1 cellular context compared by ENCODE assay signal in the genomic region with DNA sequence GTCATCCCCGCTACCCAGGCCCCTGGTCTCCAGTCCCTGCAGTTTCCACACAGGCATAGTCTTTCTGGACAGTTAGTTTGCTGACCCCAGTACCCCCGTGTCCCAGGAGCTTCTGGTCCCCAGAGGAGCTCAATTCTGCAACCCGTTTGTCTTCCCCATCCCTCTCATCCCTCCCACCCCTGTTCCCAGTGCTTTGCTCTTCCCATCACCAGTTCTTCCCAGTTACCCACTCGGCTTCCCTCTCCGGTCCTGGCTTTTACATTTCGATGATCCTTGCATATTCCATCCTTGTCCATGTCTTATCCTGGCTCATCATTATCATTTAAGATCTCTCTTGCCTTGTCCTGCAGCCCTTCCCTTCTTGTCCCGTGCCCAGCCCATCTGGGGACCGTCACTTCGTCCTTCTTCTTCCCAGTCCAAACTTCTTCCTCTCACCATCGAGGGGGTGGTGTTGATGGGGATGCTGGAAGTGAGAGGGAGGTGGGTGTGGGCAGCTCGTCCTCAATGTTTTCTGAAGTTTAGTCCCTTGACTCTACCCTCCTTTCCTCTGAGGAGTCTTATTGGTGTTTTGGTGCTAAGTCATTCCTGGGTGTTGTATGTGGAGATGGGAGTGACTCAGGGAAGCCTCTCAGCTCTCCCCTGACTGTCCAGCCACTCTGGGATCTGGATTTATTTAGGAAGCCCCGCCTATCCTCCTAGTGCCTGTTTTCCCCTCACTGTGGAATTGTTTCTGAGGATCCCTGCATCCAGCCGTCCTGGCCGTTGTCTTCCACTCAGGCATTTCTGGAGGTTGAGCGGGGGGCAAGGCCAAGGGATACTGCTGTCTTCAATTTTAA.
TF ChIP-seq lines count a peak whose summit lies in the region.

No MANE protein-coding gene starts in this region.

TF ChIP-seq in K562, 482 proteins besides CTCF, POLR2A, EP300 and RAD21 (continues in another document):
- TF ChIP-seq ZNF316 (IDR thresholded peaks at IDR 0.05) (peak; percentile 51; the same call in 1 of the 2 replicates), FOXJ2 (tag; IDR thresholded peaks at IDR 0.05) (no peak), PTRF (tag; IDR thresholded peaks at IDR 0.05) (no peak), SOX6 (IDR thresholded peaks at IDR 0.05) (no peak), SNRNP70 (optimal IDR thresholded peaks at IDR 0.05; ENCODE audit: low read depth, low read length) (no peak), SMAD1 (IDR thresholded peaks at IDR 0.05; ENCODE audit: low read depth, low read length, partially characterized antibody) (no peak), ZNF3 (CRISPR knock-in tag; IDR thresholded peaks at IDR 0.05) (no peak), SNIP1 (IDR thresholded peaks at IDR 0.05; ENCODE audit: low read depth) (no peak), POLR3G (IDR thresholded peaks at IDR 0.05; ENCODE audit: extremely low read depth, insufficient read length, insufficient replicate concordance) (no peak), GATA2 (CRISPR knock-in tag; IDR thresholded peaks at IDR 0.05) (no peak), KLF13 (tag; IDR thresholded peaks at IDR 0.05; ENCODE audit: borderline replicate concordance, low read depth) (no peak), CTBP1 (IDR thresholded peaks at IDR 0.05; ENCODE audit: borderline replicate concordance) (peak; percentile 72), CHD1 (IDR thresholded peaks at IDR 0.05; ENCODE audit: low read length) (peak; percentile 15), NFXL1 (CRISPR knock-in tag; IDR thresholded peaks at IDR 0.05) (no peak), RCOR1 (IDR thresholded peaks at IDR 0.05; ENCODE audit: borderline replicate concordance in 1 of 2, low read depth in 2 of 2, low read length in 2 of 2) (peak in 1 of 2 experiments; percentile 39; a peak in 1 of 4 replicates), RB1 (IDR thresholded peaks at IDR 0.05; ENCODE audit: low read depth) (no peak), ZNF408 (CRISPR knock-in tag; IDR thresholded peaks at IDR 0.05; ENCODE audit: low read depth) (no peak), ZNF764 (CRISPR knock-in tag; IDR thresholded peaks at IDR 0.05; ENCODE audit: low read depth) (no peak), MAFG (tag; conservative IDR thresholded peaks at IDR 0.05) (peak; percentile 44; the same call in 1 of the 2 replicates), TBP (optimal IDR thresholded peaks at IDR 0.05; ENCODE audit: low read depth, low read length) (no peak), NELFE (IDR thresholded peaks at IDR 0.05; ENCODE audit: insufficient read depth, insufficient read length) (no peak), U2AF1 (optimal IDR thresholded peaks at IDR 0.05; ENCODE audit: low read depth, low read length) (no peak), ZNF253 (CRISPR knock-in tag; conservative IDR thresholded peaks at IDR 0.05) (no peak), KDM1A (IDR thresholded peaks at IDR 0.05) (peak in 1 of 2 experiments; percentile 16; a peak in 1 of 4 replicates), MAFK (IDR thresholded peaks at IDR 0.05; ENCODE audit: low read length) (peak; percentile 21; the same call in 1 of the 2 replicates), LARP7 (IDR thresholded peaks at IDR 0.05) (0 out of 2 replicates have a peak, but pooled peaks have one; percentile 11), FOXJ3 (CRISPR knock-in tag; IDR thresholded peaks at IDR 0.05) (no peak), NCOA6 (IDR thresholded peaks at IDR 0.05) (no peak), PHB (CRISPR knock-in tag; IDR thresholded peaks at IDR 0.05) (no peak), ZNF239 (CRISPR knock-in tag; IDR thresholded peaks at IDR 0.05) (no peak), ZNF165 (CRISPR knock-in tag; IDR thresholded peaks at IDR 0.05; ENCODE audit: borderline replicate concordance) (no peak)
- TF ChIP-seq, protein P1, sequence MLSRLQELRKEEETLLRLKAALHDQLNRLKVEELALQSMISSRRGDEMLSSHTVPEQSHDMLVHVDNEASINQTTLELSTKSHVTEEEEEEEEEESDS (CRISPR knock-in tag; IDR thresholded peaks at IDR 0.05), result no peak
- TF ChIP-seq, protein P2, sequence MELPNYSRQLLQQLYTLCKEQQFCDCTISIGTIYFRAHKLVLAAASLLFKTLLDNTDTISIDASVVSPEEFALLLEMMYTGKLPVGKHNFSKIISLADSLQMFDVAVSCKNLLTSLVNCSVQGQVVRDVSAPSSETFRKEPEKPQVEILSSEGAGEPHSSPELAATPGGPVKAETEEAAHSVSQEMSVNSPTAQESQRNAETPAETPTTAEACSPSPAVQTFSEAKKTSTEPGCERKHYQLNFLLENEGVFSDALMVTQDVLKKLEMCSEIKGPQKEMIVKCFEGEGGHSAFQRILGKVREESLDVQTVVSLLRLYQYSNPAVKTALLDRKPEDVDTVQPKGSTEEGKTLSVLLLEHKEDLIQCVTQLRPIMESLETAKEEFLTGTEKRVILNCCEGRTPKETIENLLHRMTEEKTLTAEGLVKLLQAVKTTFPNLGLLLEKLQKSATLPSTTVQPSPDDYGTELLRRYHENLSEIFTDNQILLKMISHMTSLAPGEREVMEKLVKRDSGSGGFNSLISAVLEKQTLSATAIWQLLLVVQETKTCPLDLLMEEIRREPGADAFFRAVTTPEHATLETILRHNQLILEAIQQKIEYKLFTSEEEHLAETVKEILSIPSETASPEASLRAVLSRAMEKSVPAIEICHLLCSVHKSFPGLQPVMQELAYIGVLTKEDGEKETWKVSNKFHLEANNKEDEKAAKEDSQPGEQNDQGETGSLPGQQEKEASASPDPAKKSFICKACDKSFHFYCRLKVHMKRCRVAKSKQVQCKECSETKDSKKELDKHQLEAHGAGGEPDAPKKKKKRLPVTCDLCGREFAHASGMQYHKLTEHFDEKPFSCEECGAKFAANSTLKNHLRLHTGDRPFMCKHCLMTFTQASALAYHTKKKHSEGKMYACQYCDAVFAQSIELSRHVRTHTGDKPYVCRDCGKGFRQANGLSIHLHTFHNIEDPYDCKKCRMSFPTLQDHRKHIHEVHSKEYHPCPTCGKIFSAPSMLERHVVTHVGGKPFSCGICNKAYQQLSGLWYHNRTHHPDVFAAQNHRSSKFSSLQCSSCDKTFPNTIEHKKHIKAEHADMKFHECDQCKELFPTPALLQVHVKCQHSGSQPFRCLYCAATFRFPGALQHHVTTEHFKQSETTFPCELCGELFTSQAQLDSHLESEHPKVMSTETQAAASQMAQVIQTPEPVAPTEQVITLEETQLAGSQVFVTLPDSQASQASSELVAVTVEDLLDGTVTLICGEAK (IDR thresholded peaks at IDR 0.05), result peak; percentile 25; the same call in 1 of the 2 replicates
- TF ChIP-seq, protein P2 (CRISPR knock-in tag; IDR thresholded peaks at IDR 0.05), result no peak
- TF ChIP-seq, protein P3, sequence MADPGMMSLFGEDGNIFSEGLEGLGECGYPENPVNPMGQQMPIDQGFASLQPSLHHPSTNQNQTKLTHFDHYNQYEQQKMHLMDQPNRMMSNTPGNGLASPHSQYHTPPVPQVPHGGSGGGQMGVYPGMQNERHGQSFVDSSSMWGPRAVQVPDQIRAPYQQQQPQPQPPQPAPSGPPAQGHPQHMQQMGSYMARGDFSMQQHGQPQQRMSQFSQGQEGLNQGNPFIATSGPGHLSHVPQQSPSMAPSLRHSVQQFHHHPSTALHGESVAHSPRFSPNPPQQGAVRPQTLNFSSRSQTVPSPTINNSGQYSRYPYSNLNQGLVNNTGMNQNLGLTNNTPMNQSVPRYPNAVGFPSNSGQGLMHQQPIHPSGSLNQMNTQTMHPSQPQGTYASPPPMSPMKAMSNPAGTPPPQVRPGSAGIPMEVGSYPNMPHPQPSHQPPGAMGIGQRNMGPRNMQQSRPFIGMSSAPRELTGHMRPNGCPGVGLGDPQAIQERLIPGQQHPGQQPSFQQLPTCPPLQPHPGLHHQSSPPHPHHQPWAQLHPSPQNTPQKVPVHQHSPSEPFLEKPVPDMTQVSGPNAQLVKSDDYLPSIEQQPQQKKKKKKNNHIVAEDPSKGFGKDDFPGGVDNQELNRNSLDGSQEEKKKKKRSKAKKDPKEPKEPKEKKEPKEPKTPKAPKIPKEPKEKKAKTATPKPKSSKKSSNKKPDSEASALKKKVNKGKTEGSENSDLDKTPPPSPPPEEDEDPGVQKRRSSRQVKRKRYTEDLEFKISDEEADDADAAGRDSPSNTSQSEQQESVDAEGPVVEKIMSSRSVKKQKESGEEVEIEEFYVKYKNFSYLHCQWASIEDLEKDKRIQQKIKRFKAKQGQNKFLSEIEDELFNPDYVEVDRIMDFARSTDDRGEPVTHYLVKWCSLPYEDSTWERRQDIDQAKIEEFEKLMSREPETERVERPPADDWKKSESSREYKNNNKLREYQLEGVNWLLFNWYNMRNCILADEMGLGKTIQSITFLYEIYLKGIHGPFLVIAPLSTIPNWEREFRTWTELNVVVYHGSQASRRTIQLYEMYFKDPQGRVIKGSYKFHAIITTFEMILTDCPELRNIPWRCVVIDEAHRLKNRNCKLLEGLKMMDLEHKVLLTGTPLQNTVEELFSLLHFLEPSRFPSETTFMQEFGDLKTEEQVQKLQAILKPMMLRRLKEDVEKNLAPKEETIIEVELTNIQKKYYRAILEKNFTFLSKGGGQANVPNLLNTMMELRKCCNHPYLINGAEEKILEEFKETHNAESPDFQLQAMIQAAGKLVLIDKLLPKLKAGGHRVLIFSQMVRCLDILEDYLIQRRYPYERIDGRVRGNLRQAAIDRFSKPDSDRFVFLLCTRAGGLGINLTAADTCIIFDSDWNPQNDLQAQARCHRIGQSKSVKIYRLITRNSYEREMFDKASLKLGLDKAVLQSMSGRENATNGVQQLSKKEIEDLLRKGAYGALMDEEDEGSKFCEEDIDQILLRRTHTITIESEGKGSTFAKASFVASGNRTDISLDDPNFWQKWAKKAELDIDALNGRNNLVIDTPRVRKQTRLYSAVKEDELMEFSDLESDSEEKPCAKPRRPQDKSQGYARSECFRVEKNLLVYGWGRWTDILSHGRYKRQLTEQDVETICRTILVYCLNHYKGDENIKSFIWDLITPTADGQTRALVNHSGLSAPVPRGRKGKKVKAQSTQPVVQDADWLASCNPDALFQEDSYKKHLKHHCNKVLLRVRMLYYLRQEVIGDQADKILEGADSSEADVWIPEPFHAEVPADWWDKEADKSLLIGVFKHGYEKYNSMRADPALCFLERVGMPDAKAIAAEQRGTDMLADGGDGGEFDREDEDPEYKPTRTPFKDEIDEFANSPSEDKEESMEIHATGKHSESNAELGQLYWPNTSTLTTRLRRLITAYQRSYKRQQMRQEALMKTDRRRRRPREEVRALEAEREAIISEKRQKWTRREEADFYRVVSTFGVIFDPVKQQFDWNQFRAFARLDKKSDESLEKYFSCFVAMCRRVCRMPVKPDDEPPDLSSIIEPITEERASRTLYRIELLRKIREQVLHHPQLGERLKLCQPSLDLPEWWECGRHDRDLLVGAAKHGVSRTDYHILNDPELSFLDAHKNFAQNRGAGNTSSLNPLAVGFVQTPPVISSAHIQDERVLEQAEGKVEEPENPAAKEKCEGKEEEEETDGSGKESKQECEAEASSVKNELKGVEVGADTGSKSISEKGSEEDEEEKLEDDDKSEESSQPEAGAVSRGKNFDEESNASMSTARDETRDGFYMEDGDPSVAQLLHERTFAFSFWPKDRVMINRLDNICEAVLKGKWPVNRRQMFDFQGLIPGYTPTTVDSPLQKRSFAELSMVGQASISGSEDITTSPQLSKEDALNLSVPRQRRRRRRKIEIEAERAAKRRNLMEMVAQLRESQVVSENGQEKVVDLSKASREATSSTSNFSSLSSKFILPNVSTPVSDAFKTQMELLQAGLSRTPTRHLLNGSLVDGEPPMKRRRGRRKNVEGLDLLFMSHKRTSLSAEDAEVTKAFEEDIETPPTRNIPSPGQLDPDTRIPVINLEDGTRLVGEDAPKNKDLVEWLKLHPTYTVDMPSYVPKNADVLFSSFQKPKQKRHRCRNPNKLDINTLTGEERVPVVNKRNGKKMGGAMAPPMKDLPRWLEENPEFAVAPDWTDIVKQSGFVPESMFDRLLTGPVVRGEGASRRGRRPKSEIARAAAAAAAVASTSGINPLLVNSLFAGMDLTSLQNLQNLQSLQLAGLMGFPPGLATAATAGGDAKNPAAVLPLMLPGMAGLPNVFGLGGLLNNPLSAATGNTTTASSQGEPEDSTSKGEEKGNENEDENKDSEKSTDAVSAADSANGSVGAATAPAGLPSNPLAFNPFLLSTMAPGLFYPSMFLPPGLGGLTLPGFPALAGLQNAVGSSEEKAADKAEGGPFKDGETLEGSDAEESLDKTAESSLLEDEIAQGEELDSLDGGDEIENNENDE (IDR thresholded peaks at IDR 0.05; ENCODE audit: low read depth, low read length), result no peak
- TF ChIP-seq, protein P4, sequence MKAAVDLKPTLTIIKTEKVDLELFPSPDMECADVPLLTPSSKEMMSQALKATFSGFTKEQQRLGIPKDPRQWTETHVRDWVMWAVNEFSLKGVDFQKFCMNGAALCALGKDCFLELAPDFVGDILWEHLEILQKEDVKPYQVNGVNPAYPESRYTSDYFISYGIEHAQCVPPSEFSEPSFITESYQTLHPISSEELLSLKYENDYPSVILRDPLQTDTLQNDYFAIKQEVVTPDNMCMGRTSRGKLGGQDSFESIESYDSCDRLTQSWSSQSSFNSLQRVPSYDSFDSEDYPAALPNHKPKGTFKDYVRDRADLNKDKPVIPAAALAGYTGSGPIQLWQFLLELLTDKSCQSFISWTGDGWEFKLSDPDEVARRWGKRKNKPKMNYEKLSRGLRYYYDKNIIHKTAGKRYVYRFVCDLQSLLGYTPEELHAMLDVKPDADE (conservative IDR thresholded peaks at IDR 0.05; ENCODE audit: control insufficient read depth, low read depth, low read length), result no peak
- TF ChIP-seq, protein P5, sequence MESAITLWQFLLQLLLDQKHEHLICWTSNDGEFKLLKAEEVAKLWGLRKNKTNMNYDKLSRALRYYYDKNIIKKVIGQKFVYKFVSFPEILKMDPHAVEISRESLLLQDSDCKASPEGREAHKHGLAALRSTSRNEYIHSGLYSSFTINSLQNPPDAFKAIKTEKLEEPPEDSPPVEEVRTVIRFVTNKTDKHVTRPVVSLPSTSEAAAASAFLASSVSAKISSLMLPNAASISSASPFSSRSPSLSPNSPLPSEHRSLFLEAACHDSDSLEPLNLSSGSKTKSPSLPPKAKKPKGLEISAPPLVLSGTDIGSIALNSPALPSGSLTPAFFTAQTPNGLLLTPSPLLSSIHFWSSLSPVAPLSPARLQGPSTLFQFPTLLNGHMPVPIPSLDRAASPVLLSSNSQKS (CRISPR knock-in tag; IDR thresholded peaks at IDR 0.05), result no peak
